ENCODE assay signal across 1 cellular context in the genomic region with DNA sequence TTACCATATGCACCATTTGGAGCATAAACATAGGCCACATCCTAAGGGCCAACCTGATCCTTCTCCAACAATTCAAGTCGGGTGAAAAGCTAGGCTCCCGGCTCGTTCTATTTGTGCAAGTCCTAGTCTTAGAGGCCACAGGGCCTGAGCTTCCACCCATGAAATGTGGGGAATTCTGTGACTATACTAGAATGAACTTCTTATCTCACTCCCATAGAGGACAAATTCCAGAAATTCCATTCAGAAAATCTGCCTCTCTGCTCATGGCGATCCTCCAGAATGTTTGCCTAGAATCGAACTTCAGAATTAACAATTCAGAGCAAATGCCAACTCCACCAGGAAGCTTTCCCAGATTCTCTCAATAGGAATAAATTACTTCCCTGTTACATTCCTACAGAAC.
A peak's percentile ranks its signal among the peaks of the same experiment; 100 is the strongest.
TF ChIP-seq lines count a peak whose summit lies in the region.

No MANE protein-coding gene starts in this region.

TF ChIP-seq in HepG2, 621 proteins besides CTCF, POLR2A, EP300 and RAD21:
- TF ChIP-seq ZFP36 (IDR thresholded peaks at IDR 0.05; ENCODE audit: borderline replicate concordance, low read depth, low read length, partially characterized antibody) (peak; percentile 43), IRF2 (CRISPR knock-in tag; IDR thresholded peaks at IDR 0.05) (no peak)
